ENCODE assay signal across 8 cellular contexts in genomic region chr10:101066146-101066889, GRCh38. TPM values are rescaled to one million over a fixed set of nuclear protein-coding genes. Genes with fewer than 3 reads are reported as not detected.
DNase-seq lines count a peak whose midpoint lies in the region; ATAC-seq and TF ChIP-seq lines count a peak whose summit lies in the region.

No MANE protein-coding gene starts in this region.

- H3K4me1 Mint-ChIP-seq in activated CD8-positive, alpha-beta memory T cell treated with anti-CD3 and anti-CD28 coated beads, Interleukin-2, amount 10 ng/mL, durations not matched to agents 7 days and 5 days: peaks cover 34% of the 10 kb centered on the region

- no peak for TF ChIP-seq EP300 in upper lobe of left lung (IDR thresholded peaks at IDR 0.05)

- peaks cover 0 to 3% of the 10 kb centered on the region in 2 donors for H3K27me3 ChIP-seq in esophagus (ENCODE audit: control insufficient read depth in 1 of 2, insufficient read depth in 2 of 2, low read length in 2 of 2)
- H3K27me3 ChIP-seq in upper lobe of left lung: peaks cover 0 to 13% (median 7%) of the 10 kb centered on the region in 4 donors

- H3K27ac Mint-ChIP-seq in activated CD8-positive, alpha-beta memory T cell treated with anti-CD3 and anti-CD28 coated beads, Interleukin-2, amount 10 ng/mL, durations not matched to agents 7 days and 5 days: no peak overlapping the region

- H3K9me3 Mint-ChIP-seq in activated CD8-positive, alpha-beta memory T cell treated with anti-CD3 and anti-CD28 coated beads, Interleukin-2, amount 10 ng/mL, durations not matched to agents 7 days and 5 days (ENCODE audit: low read depth): no peaks in the 10 kb centered on the region

- H3K36me3 Mint-ChIP-seq in activated CD8-positive, alpha-beta memory T cell treated with anti-CD3 and anti-CD28 coated beads, Interleukin-2, amount 10 ng/mL, durations not matched to agents 7 days and 5 days: no peaks in the 10 kb centered on the region

- CTCF ChIA-PET in activated CD8-positive, alpha-beta memory T cell treated with anti-CD3 and anti-CD28 coated beads, Interleukin-2, amount 10 ng/mL, durations not matched to agents 7 days and 5 days (lab: Charles Lee): interaction anchor here (0.6 to 16.0 kb wide), 14 partner anchors 8 to 148 kb away, joined by 3 to 402 read pairs (median 10); partner anchors contain the start of genes PDZD7 and SFXN3

- WGBS in esophagus, 2 donors: 2 to 3% methylated on average over 49 of the region's 49 CpGs
- 2 to 4% methylated on average over 15 to 33 of the region's 49 CpGs for WGBS in upper lobe of left lung, 2 donors

- peak in 3 of 4 donors; percentile 12 to 62 (median 27) for TF ChIP-seq POLR2A in upper lobe of left lung (IDR thresholded peaks at IDR 0.05)

- peak; percentile 41 for DNase-seq in NCI-H526 treated with DMSO at 0.1 percent for 48 hours (lab: John Stamatoyannopoulos, UW)
- peak; percentile 69 for DNase-seq in activated CD8-positive, alpha-beta memory T cell treated with anti-CD3 and anti-CD28 coated beads, Interleukin-2, amount 10 ng/mL, durations not matched to agents 7 days and 5 days
- peak; percentile 73 for DNase-seq in myocyte (ENCODE audit: low read depth)
- peak; percentile 90 for DNase-seq in upper lobe of left lung
- no peak for DNase-seq in iPS-NIHi7 (ENCODE audit: extremely low spot score)

- TF ChIP-seq CTCF in C4-2B (conservative IDR thresholded peaks at IDR 0.05) (peak; percentile 37), upper lobe of left lung (IDR thresholded peaks at IDR 0.05) (peak in 5 of 6 experiments; percentile 27 to 53 (median 46))

- peak overlapping the region; percentile 20 for H3K4me3 Mint-ChIP-seq in activated CD8-positive, alpha-beta memory T cell treated with anti-CD3 and anti-CD28 coated beads, Interleukin-2, amount 10 ng/mL, durations not matched to agents 7 days and 5 days

- peaks cover 55% of the 10 kb centered on the region for H3K27me3 Mint-ChIP-seq in activated CD8-positive, alpha-beta memory T cell treated with anti-CD3 and anti-CD28 coated beads, Interleukin-2, amount 10 ng/mL, durations not matched to agents 7 days and 5 days

- no peaks in the 10 kb centered on the region for H3K36me3 ChIP-seq in esophagus (ENCODE audit: control insufficient read depth in 2 of 2, insufficient read depth in 2 of 2, low read length in 1 of 2)
- H3K36me3 ChIP-seq in upper lobe of left lung: no peaks in the 10 kb centered on the region

- H3K4me1 ChIP-seq in esophagus (ENCODE audit: control insufficient read depth in 2 of 2, insufficient read depth in 2 of 2, low read length in 1 of 2): peaks cover 7 to 19% of the 10 kb centered on the region in 2 donors
- peaks cover 51 to 65% (median 54%) of the 10 kb centered on the region in 4 donors for H3K4me1 ChIP-seq in upper lobe of left lung

- no peaks in the 10 kb centered on the region for H3K9me3 ChIP-seq in esophagus (ENCODE audit: control insufficient read depth in 2 of 2, insufficient read depth in 1 of 2, low read depth in 1 of 2, low read length in 1 of 2)
- no peaks in the 10 kb centered on the region for H3K9me3 ChIP-seq in upper lobe of left lung

- ATAC-seq in GM21723 (IDR thresholded peaks at IDR 0.05; ENCODE audit: unreplicated experiment): peak; percentile 34
- ATAC-seq in activated CD8-positive, alpha-beta memory T cell treated with anti-CD3 and anti-CD28 coated beads, Interleukin-2, amount 10 ng/mL, durations not matched to agents 7 days and 5 days: peak; percentile 60
- peak; percentile 62 to 80 for ATAC-seq in upper lobe of left lung (ENCODE audit: low FRiP score in 2 of 2)

- H3K27ac ChIP-seq in C4-2B (peak overlapping the region; percentile 99), esophagus (ENCODE audit: low read depth in 2 of 2, low read length in 1 of 2) (peak overlapping the region; percentile 48 to 76), upper lobe of left lung (peak overlapping the region; percentile 65 to 86 (median 83))

- H3K4me3 ChIP-seq in esophagus (ENCODE audit: low read depth in 1 of 2, low read length in 2 of 2) (peak overlapping the region; percentile 30 to 50), upper lobe of left lung (peak overlapping the region; percentile 49 to 57 (median 53))

RNA-seq across cellular contexts. Expression of gene KAZALD1, which starts 4.5 kb away (rescaled TPM):
- total RNA-seq in activated CD8-positive, alpha-beta memory T cell treated with anti-CD3 and anti-CD28 coated beads, Interleukin-2, amount 10 ng/mL, durations not matched to agents 7 days and 5 days: under 1 TPM in 1 of 2 experiments, not detected in 1; 0.30 TPM
- 1 to 10 TPM in 1 of 2 donors, under 1 TPM in 1; 0.81 to 1.4 TPM for polyA plus RNA-seq in esophagus
- total RNA-seq in myocyte: 34.7 and 37.5 TPM in 2 replicates
- 32.4 TPM for polyA plus RNA-seq in myocyte (2012)
- total RNA-seq in upper lobe of left lung: 10 to 100 TPM in 3 of 6 donors, 1 to 10 TPM in 3; 3.8 to 11.9 (median 9.8) TPM

RNA-seq across cellular contexts. Expression of gene SFXN3, which starts 35.3 kb away (rescaled TPM):
- total RNA-seq in activated CD8-positive, alpha-beta memory T cell treated with anti-CD3 and anti-CD28 coated beads, Interleukin-2, amount 10 ng/mL, durations not matched to agents 7 days and 5 days: 10 to 100 TPM; 38.2 to 48.8 TPM
- 1 to 10 TPM; 5.2 to 5.7 TPM for polyA plus RNA-seq in esophagus
- total RNA-seq in myocyte (103 and 122 TPM in 2 replicates), upper lobe of left lung (100 to 1,000 TPM in 3 of 6 donors, 10 to 100 TPM in 3; 59.6 to 360 (median 100) TPM)
- polyA plus RNA-seq in myocyte (2012): 77.4 TPM

RNA-seq across cellular contexts. Expression of gene PDZD7, which starts 35.4 kb away (rescaled TPM):
- total RNA-seq in activated CD8-positive, alpha-beta memory T cell treated with anti-CD3 and anti-CD28 coated beads, Interleukin-2, amount 10 ng/mL, durations not matched to agents 7 days and 5 days: 1 to 10 TPM in 1 of 2 experiments, under 1 TPM in 1; 0.59 to 1.2 TPM
- under 1 TPM; 0.11 to 0.14 TPM for polyA plus RNA-seq in esophagus
- 0.16 and 1.9 TPM in 2 replicates for total RNA-seq in myocyte
- polyA plus RNA-seq in myocyte (2012): 4.0 TPM
- total RNA-seq in upper lobe of left lung: 1 to 10 TPM in 5 of 6 donors, under 1 TPM in 1; 0.39 to 2.4 (median 1.7) TPM
